Comparison of ENCODE assay signal across 18 cellular contexts in genomic region chr5:148739524-148739923, GRCh38.
DNase-seq lines count a peak whose midpoint lies in the region; ATAC-seq and TF ChIP-seq lines count a peak whose summit lies in the region.
"Had no signal": no experiment of that assay in that cellular context is flagged by ENCODE, and none has a peak within 500 bp of the region (broad histone marks: within the 10 kb centered on the region; RNA-seq: fewer than 3 reads in every experiment).

No MANE protein-coding gene starts in this region.

- no peak for TF ChIP-seq EP300 in stomach (IDR thresholded peaks at IDR 0.05)

- peak overlapping the region; percentile 64 for H2AFZ ChIP-seq in ACC112 (ENCODE audit: low read length, unreplicated experiment)

- no peak for TF ChIP-seq CTCF in right lobe of liver (IDR thresholded peaks at IDR 0.05)
- no peak for TF ChIP-seq CTCF in stomach (IDR thresholded peaks at IDR 0.05)

- H3K27me3 ChIP-seq in ACC112 (ENCODE audit: insufficient read depth, low read length) (no peaks in the 10 kb centered on the region), right lobe of liver (no peaks in the 10 kb centered on the region), stomach (no peaks in the 10 kb centered on the region)
- H3K27me3 ChIP-seq: upper lobe of right lung had no signal

- 14% methylated on average over 2 of the region's 2 CpGs for WGBS in right lobe of liver (ENCODE audit: insufficient coverage, low coverage, low lambda C conversion rate, missing lambda C conversion rate)
- 32 to 55% (median 42%) methylated on average over 2 of the region's 2 CpGs for WGBS in stomach, 5 donors

- ATAC-seq in right lobe of liver, result peak; percentile 59 to 77 (median 66)
- ATAC-seq: T-cell had no signal

- peaks cover 10% of the 10 kb centered on the region for H3K4me1 ChIP-seq in ACC112 (ENCODE audit: control insufficient read depth, insufficient read depth, low read length, unreplicated experiment)
- peaks cover 0 to 48% (median 17%) of the 10 kb centered on the region in 4 donors for H3K4me1 ChIP-seq in right lobe of liver
- H3K4me1 ChIP-seq in stomach, result peaks cover 0 to 24% (median 13%) of the 10 kb centered on the region in 4 donors

- DNase-seq in KBM-7, result peak; percentile 28
- DNase-seq in caudate nucleus (lab: John Stamatoyannopoulos, UW), result no peak
- peak in 1 of 3 donors; percentile 66 for DNase-seq in right lobe of liver
- no peak for DNase-seq in stomach
- DNase-seq in SIG-M5 treated with dmso at 0.1 percent for 504 hours (lab: John Stamatoyannopoulos, UW; ENCODE audit: unreplicated experiment), result no peak
- no peak for DNase-seq in HUDEP-2 (lab: John Stamatoyannopoulos, UW; ENCODE audit: unreplicated experiment in 76 of 76)
- no peak for DNase-seq in NCI-H2171 (lab: John Stamatoyannopoulos, UW)
- DNase-seq: activated B cell treated with CpG ODN at 0.5 μM for 24 hours; activated CD8-positive, alpha-beta memory T cell treated with anti-CD3 and anti-CD28 coated beads for 24 hours; CD4-positive, alpha-beta memory T cell; DND-41; erythroblast; hippocampal formation; stimulated activated naive CD4-positive, alpha-beta T cell; T-cell; upper lobe of right lung had no signal

- H3K79me2 ChIP-seq in ACC112 (ENCODE audit: control insufficient read depth, insufficient read depth, low read length, unreplicated experiment), result no peaks in the 10 kb centered on the region

- TF ChIP-seq POLR2A in right lobe of liver (IDR thresholded peaks at IDR 0.05), result no peak
- no peak for TF ChIP-seq POLR2A in stomach (IDR thresholded peaks at IDR 0.05)

- H3K4me3 ChIP-seq in ACC112 (ENCODE audit: low read depth, low read length) (no peak overlapping the region), right lobe of liver (peak overlapping the region in 1 of 3 donors; percentile 22), stomach (no peak overlapping the region)
- H3K4me3 ChIP-seq: upper lobe of right lung had no signal

- in situ Hi-C loops in KBM-7 (cut with MboI; ENCODE audit: low pct_unique_long_range_greater_than_20kb, low sequenced_read_pairs), result loop anchor here (10.0 to 25.0 kb wide), 4 partner anchors 215 to 523 kb away; partner anchors contain the start of gene AFAP1L1

- H3K36me3 ChIP-seq in ACC112 (ENCODE audit: insufficient read depth, low read length), result no peaks in the 10 kb centered on the region
- H3K36me3 ChIP-seq in right lobe of liver, result no peaks in the 10 kb centered on the region
- H3K36me3 ChIP-seq in stomach, result no peaks in the 10 kb centered on the region
- H3K36me3 ChIP-seq: upper lobe of right lung had no signal

- H3K9me3 ChIP-seq in right lobe of liver, result no peaks in the 10 kb centered on the region
- no peaks in the 10 kb centered on the region for H3K9me3 ChIP-seq in stomach
- H3K9me3 ChIP-seq: upper lobe of right lung had no signal

- H3K27ac ChIP-seq in ACC112 (ENCODE audit: low read depth, low read length) (no peak overlapping the region), caudate nucleus (ENCODE audit: low read depth, low read length) (peak overlapping the region; percentile 53), right lobe of liver (peak overlapping the region; percentile 22 to 66 (median 63)), stomach (no peak overlapping the region)
- H3K27ac ChIP-seq: RWPE1, upper lobe of right lung had no signal

- intact Hi-C loops in right lobe of liver (cut with DNase I) (loop anchor here in 1 of 2 donors (10.0 kb wide), 1 partner anchor 385 kb away; no protein-coding TSS in a partner anchor), stomach (cut with DNase I; ENCODE audit: low total_unique reads) (loop anchor here (10.0 kb wide), 3 partner anchors 265 to 375 kb away; no protein-coding TSS in a partner anchor)

Comparison
In these comparisons a context has a peak if more than half of its experiments do, and no peak if none do; other contexts are left out.
1. H3K27ac ChIP-seq: peak in caudate nucleus (single experiment) and right lobe of liver (3 of 3); none in ACC112 (single experiment) and stomach (0 of 5).